Comparison of ENCODE assay signal across 1 cellular context in genomic region chr16:58503166-58503862, GRCh38.
TF ChIP-seq lines count a peak whose summit lies in the region.

No MANE protein-coding gene starts in this region.

TF ChIP-seq in K562, 482 proteins besides CTCF, POLR2A, EP300 and RAD21:
- TF ChIP-seq PRDM10 (IDR thresholded peaks at IDR 0.05; ENCODE audit: partially characterized antibody): peak; percentile 87
- no peak for TF ChIP-seq HMBOX1 (IDR thresholded peaks at IDR 0.05)
